In genomic region chr10:121610798-121611325, GRCh38 we compare ENCODE assay signal across 1 cellular context.
TF ChIP-seq lines count a peak whose summit lies in the region.

No MANE protein-coding gene starts in this region.

TF ChIP-seq in H1, 55 proteins besides CTCF, POLR2A, EP300 and RAD21:
- TF ChIP-seq ATF2 (IDR thresholded peaks at IDR 0.05; ENCODE audit: low read length) (no peak), GABPA (IDR thresholded peaks at IDR 0.05; ENCODE audit: borderline replicate concordance, insufficient read depth, low read length) (no peak), JUND (IDR thresholded peaks at IDR 0.05; ENCODE audit: low read length) (no peak), TBP (IDR thresholded peaks at IDR 0.05; ENCODE audit: low read depth, low read length) (no peak), NRF1 (IDR thresholded peaks at IDR 0.05; ENCODE audit: low read depth, low read length) (no peak), RNF2 (IDR thresholded peaks at IDR 0.05; ENCODE audit: borderline replicate concordance, low read depth, low read length, missing control alignments, poor library complexity, severe bottlenecking) (no peak), ZNF274 (IDR thresholded peaks at IDR 0.05; ENCODE audit: borderline replicate concordance, extremely low read depth, low read length) (no peak), TEAD4 (IDR thresholded peaks at IDR 0.05; ENCODE audit: low read depth, low read length) (no peak), USF2 (IDR thresholded peaks at IDR 0.05; ENCODE audit: low read length) (no peak), JUN (IDR thresholded peaks at IDR 0.05; ENCODE audit: low read depth, low read length) (no peak), BCL11A (IDR thresholded peaks at IDR 0.05; ENCODE audit: low read depth in 2 of 2, low read length in 2 of 2) (no peak), HDAC6 (IDR thresholded peaks at IDR 0.05; ENCODE audit: low read depth, low read length) (no peak), SIRT6 (IDR thresholded peaks at IDR 0.05; ENCODE audit: low read length) (no peak), POU5F1 (IDR thresholded peaks at IDR 0.05; ENCODE audit: low read depth, low read length) (no peak), KDM5A (IDR thresholded peaks at IDR 0.05; ENCODE audit: low read length) (no peak), FOSL1 (IDR thresholded peaks at IDR 0.05; ENCODE audit: insufficient read depth, low read depth, low read length) (no peak), SIX5 (IDR thresholded peaks at IDR 0.05; ENCODE audit: low read depth, low read length) (no peak), EGR1 (IDR thresholded peaks at IDR 0.05; ENCODE audit: borderline replicate concordance, low read depth, low read length) (no peak), CBX5 (IDR thresholded peaks at IDR 0.05; ENCODE audit: low read depth, low read length) (no peak)
